In genomic region chr7:119132439-119132838, GRCh38 we compare ENCODE assay signal across 22 cellular contexts.
DNase-seq lines count a peak whose midpoint lies in the region; ATAC-seq and TF ChIP-seq lines count a peak whose summit lies in the region.
"Had no signal": no experiment of that assay in that cellular context is flagged by ENCODE, and none has a peak within 500 bp of the region (broad histone marks: within the 10 kb centered on the region; RNA-seq: fewer than 3 reads in every experiment).

No MANE protein-coding gene starts in this region.

- intact Hi-C loops in A673 (cut with micrococcal nuclease; ENCODE audit: unreplicated experiment): no loop called here

- no peak overlapping the region for H3K4me3 Mint-ChIP-seq in neural progenitor cell
- H3K4me3 Mint-ChIP-seq: CD14-positive monocyte; CD4-positive, alpha-beta T cell; CD8-positive, alpha-beta memory T cell had no signal

- H3K27ac ChIP-seq in A673 (ENCODE audit: low read depth, low read length, poor library complexity, severe bottlenecking) (no peak overlapping the region), neural progenitor cell (no peak overlapping the region)
- H3K27ac ChIP-seq: 22Rv1; BLaER1 treated with 17β-estradiol and CSF1 and Interleukin-3, amounts not matched to agents 10 nM and 100 nM had no signal

- peak overlapping the region; percentile 91 for H3K27ac Mint-ChIP-seq in neural progenitor cell
- H3K27ac Mint-ChIP-seq: CD14-positive monocyte; CD4-positive, alpha-beta T cell; CD8-positive, alpha-beta memory T cell had no signal

- POLR2A ChIA-PET in A673 (lab: Charles Lee; ENCODE audit: low non-redundant PET): no interaction called here

- no peaks in the 10 kb centered on the region for H4K20me1 ChIP-seq in neural progenitor cell (ENCODE audit: low read depth)
- H4K20me1 ChIP-seq: BLaER1 treated with 17β-estradiol and CSF1 and Interleukin-3, amounts not matched to agents 10 nM and 100 nM had no signal

- no peaks in the 10 kb centered on the region for H3K27me3 ChIP-seq in A673 (replicated peaks; ENCODE audit: insufficient read depth, low read depth, low read length, poor library complexity)
- no peaks in the 10 kb centered on the region for H3K27me3 ChIP-seq in neural progenitor cell
- H3K27me3 ChIP-seq: BE2C; BLaER1 treated with 17β-estradiol and CSF1 and Interleukin-3, amounts not matched to agents 10 nM and 100 nM had no signal

- H3K4me3 ChIP-seq in A673 (ENCODE audit: low read depth, low read length, poor library complexity, severe bottlenecking): no peak overlapping the region
- no peak overlapping the region for H3K4me3 ChIP-seq in neural progenitor cell
- H3K4me3 ChIP-seq: BLaER1 treated with 17β-estradiol and CSF1 and Interleukin-3, amounts not matched to agents 10 nM and 100 nM; GM12878; HAP-1 had no signal

- ATAC-seq in HG03469 (IDR thresholded peaks at IDR 0.05; ENCODE audit: unreplicated experiment): no peak
- ATAC-seq: GM12878 had no signal

- no peaks in the 10 kb centered on the region for H3K79me2 ChIP-seq in neural progenitor cell (ENCODE audit: low read depth)

- H3K27me3 Mint-ChIP-seq in neural progenitor cell (ENCODE audit: insufficient read depth, low read depth): no peaks in the 10 kb centered on the region
- H3K27me3 Mint-ChIP-seq: CD4-positive, alpha-beta T cell; CD8-positive, alpha-beta memory T cell had no signal

- H3K4me2 ChIP-seq in neural progenitor cell: no peak overlapping the region
- H3K4me2 ChIP-seq: BLaER1 treated with 17β-estradiol and CSF1 and Interleukin-3, amounts not matched to agents 10 nM and 100 nM had no signal

- no peaks in the 10 kb centered on the region for H3F3A ChIP-seq in neural progenitor cell (ENCODE audit: low read depth)

- H3K9me3 Mint-ChIP-seq in neural progenitor cell: peaks cover 2% of the 10 kb centered on the region

- H3K36me3 Mint-ChIP-seq in neural progenitor cell: no peaks in the 10 kb centered on the region
- H3K36me3 Mint-ChIP-seq: CD14-positive monocyte; CD8-positive, alpha-beta memory T cell had no signal

- peak overlapping the region; percentile 5 for H2AFZ ChIP-seq in neural progenitor cell (replicated peaks)

- H3K9me3 ChIP-seq in A673 (ENCODE audit: low read depth, low read length, poor library complexity, severe bottlenecking) (no peaks in the 10 kb centered on the region), neural progenitor cell (ENCODE audit: low read depth) (no peaks in the 10 kb centered on the region)
- H3K9me3 ChIP-seq: BE2C; BLaER1 treated with 17β-estradiol and CSF1 and Interleukin-3, amounts not matched to agents 10 nM and 100 nM; HAP-1 had no signal

- DNase-seq in NCI-H146 treated with DMSO at 0.1 percent for 48 hours (lab: John Stamatoyannopoulos, UW; ENCODE audit: unreplicated experiment): peak; percentile 0
- no peak for DNase-seq in NCI-H146 (lab: John Stamatoyannopoulos, UW)
- peak; percentile 3 for DNase-seq in A673 (ENCODE audit: low spot score)
- DNase-seq in NCI-H69 (lab: John Stamatoyannopoulos, UW): peak; percentile 79
- no peak for DNase-seq in neural progenitor cell (ENCODE audit: low spot score)
- no peak for DNase-seq in SIG-M5 treated with dmso at 0.1 percent for 504 hours (lab: John Stamatoyannopoulos, UW; ENCODE audit: unreplicated experiment)
- DNase-seq: ACHN; AML-193; BE2C; CD4-positive, alpha-beta T cell; CD8-positive, alpha-beta memory T cell; DMS 273 treated with DMSO at 0.1 percent for 48 hours; DMS79; EL; GDM1; GOT3 had no signal

- no peak overlapping the region for H3K9ac ChIP-seq in neural progenitor cell
- H3K9ac ChIP-seq: BLaER1 treated with 17β-estradiol and CSF1 and Interleukin-3, amounts not matched to agents 10 nM and 100 nM had no signal

- peaks cover 19% of the 10 kb centered on the region for H3K4me1 Mint-ChIP-seq in neural progenitor cell
- H3K4me1 Mint-ChIP-seq: CD14-positive monocyte; CD8-positive, alpha-beta memory T cell had no signal

- no peaks in the 10 kb centered on the region for H3K36me3 ChIP-seq in A673 (ENCODE audit: insufficient read depth, low read length, poor library complexity, severe bottlenecking)
- no peaks in the 10 kb centered on the region for H3K36me3 ChIP-seq in neural progenitor cell
- H3K36me3 ChIP-seq: BE2C; BLaER1 treated with 17β-estradiol and CSF1 and Interleukin-3, amounts not matched to agents 10 nM and 100 nM; HAP-1 had no signal

- TF ChIP-seq CTCF in A673 (conservative IDR thresholded peaks at IDR 0.05; ENCODE audit: low read depth, low read length) (no peak), neural progenitor cell (IDR thresholded peaks at IDR 0.05) (no peak)

- CTCF ChIA-PET in A673 (lab: Charles Lee): no interaction called here

- H3K4me1 ChIP-seq in A673 (ENCODE audit: insufficient read depth, low read length, poor library complexity, severe bottlenecking): no peaks in the 10 kb centered on the region
- H3K4me1 ChIP-seq in neural progenitor cell: no peaks in the 10 kb centered on the region
- H3K4me1 ChIP-seq: BE2C; BLaER1 treated with 17β-estradiol and CSF1 and Interleukin-3, amounts not matched to agents 10 nM and 100 nM; HAP-1 had no signal

- no TSS peak for BruUV-seq in A673 (replicated peaks; lab: Mats Ljungman, UMichigan)

Comparison
In these comparisons a context has a peak if more than half of its experiments do, and no peak if none do; other contexts are left out.
1. DNase-seq: peak in NCI-H146 treated with DMSO at 0.1 percent for 48 hours (single experiment), A673 (single experiment) and NCI-H69 (single experiment); none in NCI-H146 (single experiment), neural progenitor cell (single experiment) and SIG-M5 treated with dmso at 0.1 percent for 504 hours (single experiment).